In genomic region chr21:39318091-39318959, GRCh38 we compare ENCODE assay signal across 24 cellular contexts. TPM values are rescaled to one million over a fixed set of nuclear protein-coding genes. Genes with fewer than 3 reads are reported as not detected.
DNase-seq lines count a peak whose midpoint lies in the region; ATAC-seq, FAIRE-seq and TF ChIP-seq lines count a peak whose summit lies in the region.
"Had no signal": no experiment of that assay in that cellular context is flagged by ENCODE, and none has a peak within 500 bp of the region (broad histone marks: within the 10 kb centered on the region; RNA-seq: fewer than 3 reads in every experiment).

No MANE protein-coding gene starts in this region.

- peaks cover 66% of the 10 kb centered on the region for H3F3A ChIP-seq in SU-DHL-6 (ENCODE audit: insufficient read depth)

- no peak overlapping the region for H2AFZ ChIP-seq in SU-DHL-6 (ENCODE audit: low read depth, low read length, severe bottlenecking)

- no peaks in the 10 kb centered on the region for H3K36me3 Mint-ChIP-seq in memory B cell
- H3K36me3 Mint-ChIP-seq in activated naive CD4-positive, alpha-beta T cell treated with anti-CD3 and anti-CD28 coated beads for 36 hours (ENCODE audit: low read depth) = peaks cover 5% of the 10 kb centered on the region

- H3K4me2 ChIP-seq in SU-DHL-6 (ENCODE audit: low read depth, low read length, poor library complexity, severe bottlenecking) = peak overlapping the region; percentile 79

- CTCF ChIA-PET in activated naive CD4-positive, alpha-beta T cell treated with anti-CD3 and anti-CD28 coated beads for 36 hours (lab: Charles Lee) = interaction anchor here (0.6 to 1.7 kb wide), 5 partner anchors 8 to 30 kb away, joined by 3 to 6 read pairs (median 3); no protein-coding TSS in a partner anchor

- no peaks in the 10 kb centered on the region for H3K27me3 Mint-ChIP-seq in memory B cell
- H3K27me3 Mint-ChIP-seq in activated naive CD4-positive, alpha-beta T cell treated with anti-CD3 and anti-CD28 coated beads for 36 hours (ENCODE audit: low read depth) = no peaks in the 10 kb centered on the region
- H3K27me3 Mint-ChIP-seq: activated CD4-positive, alpha-beta memory T cell treated with anti-CD3 and anti-CD28 coated beads, Interleukin-2, amount 10 ng/mL, durations not matched to agents 7 days and 5 days; B cell; stimulated activated naive CD8-positive, alpha-beta T cell treated with anti-CD3 and anti-CD28 coated beads, Interleukin-15, amount 100 ng/mL, for 72 hours had no signal

- TF ChIP-seq CTCF in left ventricle myocardium inferior (IDR thresholded peaks at IDR 0.05; ENCODE audit: borderline replicate concordance) = no peak
- TF ChIP-seq CTCF in SU-DHL-6 (IDR thresholded peaks at IDR 0.05; ENCODE audit: insufficient read depth, low read length, poor library complexity, severe bottlenecking) = no peak

- H3K36me3 ChIP-seq in left ventricle myocardium inferior = no peaks in the 10 kb centered on the region
- H3K36me3 ChIP-seq in SU-DHL-6 (ENCODE audit: low read length) = no peaks in the 10 kb centered on the region
- H3K36me3 ChIP-seq: HAP-1, upper lobe of left lung had no signal

- H3K9me2 ChIP-seq in SU-DHL-6 (replicated peaks; ENCODE audit: insufficient read depth, low read length) = no peaks in the 10 kb centered on the region

- no peak overlapping the region for H3K4me3 Mint-ChIP-seq in memory B cell
- H3K4me3 Mint-ChIP-seq in activated naive CD4-positive, alpha-beta T cell treated with anti-CD3 and anti-CD28 coated beads for 36 hours = no peak overlapping the region
- H3K4me3 Mint-ChIP-seq: activated CD4-positive, alpha-beta memory T cell treated with anti-CD3 and anti-CD28 coated beads, Interleukin-2, amount 10 ng/mL, durations not matched to agents 7 days and 5 days; B cell; nephron progenitor cell; stimulated activated naive CD8-positive, alpha-beta T cell treated with anti-CD3 and anti-CD28 coated beads, Interleukin-15, amount 100 ng/mL, for 72 hours had no signal

- intact Hi-C loops in left ventricle myocardium inferior (cut with micrococcal nuclease) = no loop called here
- intact Hi-C loops in Right ventricle myocardium inferior (cut with DNase I) = no loop called here
- intact Hi-C loops in activated naive CD4-positive, alpha-beta T cell treated with anti-CD3 and anti-CD28 coated beads for 36 hours (cut with micrococcal nuclease) = loop anchor here (10.0 kb wide), 2 partner anchors 1074 to 1954 kb away; partner anchors contain the start of gene DYRK1A

- no peaks in the 10 kb centered on the region for H3K27me3 ChIP-seq in left ventricle myocardium inferior (ENCODE audit: low read depth)
- H3K27me3 ChIP-seq in SU-DHL-6 (ENCODE audit: low read length) = no peaks in the 10 kb centered on the region
- H3K27me3 ChIP-seq: body of pancreas, upper lobe of left lung had no signal

- H3K27ac ChIP-seq in left ventricle myocardium inferior (replicated peaks) (peak overlapping the region; percentile 84), SU-DHL-6 (ENCODE audit: low read depth, low read length) (peak overlapping the region; percentile 98)

- H3K4me1 ChIP-seq in left ventricle myocardium inferior = peaks cover 47% of the 10 kb centered on the region
- H3K4me1 ChIP-seq: HAP-1 had no signal

- H3K27ac Mint-ChIP-seq in memory B cell = peak overlapping the region; percentile 77
- H3K27ac Mint-ChIP-seq in activated naive CD4-positive, alpha-beta T cell treated with anti-CD3 and anti-CD28 coated beads for 36 hours = no peak overlapping the region
- H3K27ac Mint-ChIP-seq: activated CD4-positive, alpha-beta memory T cell treated with anti-CD3 and anti-CD28 coated beads, Interleukin-2, amount 10 ng/mL, durations not matched to agents 7 days and 5 days; B cell; stimulated activated naive CD8-positive, alpha-beta T cell treated with anti-CD3 and anti-CD28 coated beads, Interleukin-15, amount 100 ng/mL, for 72 hours had no signal

- peaks cover 8% of the 10 kb centered on the region; the same call in 1 of the 2 replicates for H3K79me2 ChIP-seq in SU-DHL-6 (ENCODE audit: insufficient read depth, low read length)

- H4K20me1 ChIP-seq in SU-DHL-6 (ENCODE audit: low read depth, low read length) = no peaks in the 10 kb centered on the region

- peaks cover 42% of the 10 kb centered on the region for H3K4me1 Mint-ChIP-seq in memory B cell
- peaks cover 18% of the 10 kb centered on the region for H3K4me1 Mint-ChIP-seq in activated naive CD4-positive, alpha-beta T cell treated with anti-CD3 and anti-CD28 coated beads for 36 hours (ENCODE audit: low read depth)

- FAIRE-seq in urothelium cell line (lab: Jason Lieb, UNC) = no peak
- FAIRE-seq: GM12878 had no signal

- DNase-seq in left ventricle myocardium inferior (no peak), Right ventricle myocardium inferior (ENCODE audit: missing footprints) (no peak), memory B cell (ENCODE audit: low spot score in 2 of 2) (no peak), COLO668 (lab: John Stamatoyannopoulos, UW; ENCODE audit: unreplicated experiment) (no peak), urothelium cell line (ENCODE audit: low spot score) (no peak), NCI-H128 (lab: John Stamatoyannopoulos, UW; ENCODE audit: unreplicated experiment) (no peak)
- no peak for DNase-seq in activated naive CD4-positive, alpha-beta T cell treated with anti-CD3 and anti-CD28 coated beads for 36 hours
- DNase-seq: activated CD4-positive, alpha-beta memory T cell treated with anti-CD3 and anti-CD28 coated beads, Interleukin-2, amount 10 ng/mL, durations not matched to agents 7 days and 5 days; activated effector memory CD4-positive, alpha-beta T cell treated with anti-CD3 and anti-CD28 coated beads, Interleukin-2, amount 50 U/mL, for 16 hours; DND-41; effector CD4-positive, alpha-beta T cell; NCI-H1092; NCI-H2227 treated with DMSO at 0.1 percent for 48 hours; nephron progenitor cell; SHP77; stimulated activated CD4-positive, alpha-beta T cell treated with anti-CD3 and anti-CD28 coated beads, Interleukin-15, amount 100 ng/mL, for 24 hours; stimulated activated naive CD8-positive, alpha-beta T cell treated with anti-CD3 and anti-CD28 coated beads, Interleukin-15, amount 100 ng/mL, for 72 hours; T1000 had no signal

- no peak for ATAC-seq in Right ventricle myocardium inferior
- no peak for ATAC-seq in memory B cell (ENCODE audit: low read depth)
- ATAC-seq: body of pancreas; GM12878; stimulated activated naive CD8-positive, alpha-beta T cell treated with anti-CD3 and anti-CD28 coated beads, Interleukin-15, amount 100 ng/mL, for 72 hours had no signal

- H3K9me3 Mint-ChIP-seq in memory B cell = no peaks in the 10 kb centered on the region
- no peaks in the 10 kb centered on the region for H3K9me3 Mint-ChIP-seq in activated naive CD4-positive, alpha-beta T cell treated with anti-CD3 and anti-CD28 coated beads for 36 hours
- H3K9me3 Mint-ChIP-seq: activated CD4-positive, alpha-beta memory T cell treated with anti-CD3 and anti-CD28 coated beads, Interleukin-2, amount 10 ng/mL, durations not matched to agents 7 days and 5 days; nephron progenitor cell; stimulated activated naive CD8-positive, alpha-beta T cell treated with anti-CD3 and anti-CD28 coated beads, Interleukin-15, amount 100 ng/mL, for 72 hours had no signal

- H3K9me3 ChIP-seq in left ventricle myocardium inferior (replicated peaks) (no peaks in the 10 kb centered on the region), SU-DHL-6 (ENCODE audit: insufficient read depth, low read length) (no peaks in the 10 kb centered on the region)
- H3K9me3 ChIP-seq: body of pancreas, HAP-1, upper lobe of left lung had no signal

- H3K4me3 ChIP-seq in left ventricle myocardium inferior = no peak overlapping the region
- H3K4me3 ChIP-seq in SU-DHL-6 (ENCODE audit: insufficient read depth, low read length, poor library complexity, severe bottlenecking) = peak overlapping the region; percentile 30
- H3K4me3 ChIP-seq: body of pancreas, GM12878, HAP-1, upper lobe of left lung had no signal

- peak overlapping the region; percentile 58 for H3K9ac ChIP-seq in SU-DHL-6 (ENCODE audit: low read length)

RNA-seq across cellular contexts. Expression of gene BRWD1, which starts 4.9 kb away (rescaled TPM):
- 34.9 TPM for total RNA-seq in left ventricle myocardium inferior
- 29.1 TPM for total RNA-seq in Right ventricle myocardium inferior
- 10 to 100 TPM; 23.0 to 24.5 TPM for total RNA-seq in activated naive CD4-positive, alpha-beta T cell treated with anti-CD3 and anti-CD28 coated beads for 36 hours

RNA-seq across cellular contexts. Expression of gene HMGN1, which starts 30.6 kb away (rescaled TPM):
- total RNA-seq in left ventricle myocardium inferior (64.5 TPM), Right ventricle myocardium inferior (69.1 TPM)
- total RNA-seq in activated naive CD4-positive, alpha-beta T cell treated with anti-CD3 and anti-CD28 coated beads for 36 hours = 100 to 1,000 TPM; 527 to 529 TPM
